In the genomic region with DNA sequence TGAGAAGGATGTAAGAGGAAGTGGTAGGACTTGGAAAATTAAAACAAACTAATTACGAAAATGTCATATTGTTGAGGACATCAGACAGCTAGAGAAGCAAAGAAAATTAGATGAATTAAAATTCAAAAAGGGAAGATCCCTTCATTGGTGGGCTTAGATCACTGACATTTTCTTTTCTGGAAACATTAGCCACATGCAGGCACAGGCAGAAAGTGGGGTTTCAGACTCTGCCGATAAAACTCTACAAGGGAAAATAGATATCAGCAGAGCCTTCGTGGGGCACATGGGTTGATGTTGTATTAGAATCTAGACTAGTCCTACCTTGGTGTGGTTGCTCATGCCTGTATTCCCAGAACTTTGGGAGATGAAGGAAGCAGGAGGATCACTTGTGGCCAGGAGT, we compare ENCODE assay signal across 17 cellular contexts. TPM values are rescaled to one million over a fixed set of nuclear protein-coding genes. Genes with fewer than 3 reads are reported as not detected.
A peak's percentile ranks its signal among the peaks of the same experiment; 100 is the strongest.
DNase-seq lines count a peak whose midpoint lies in the region; ATAC-seq, FAIRE-seq and TF ChIP-seq lines count a peak whose summit lies in the region.
"Had no signal": no experiment of that assay in that cellular context is flagged by ENCODE, and none has a peak within 500 bp of the region (broad histone marks: within the 10 kb centered on the region; RNA-seq: fewer than 3 reads in every experiment).

No MANE protein-coding gene starts in this region.

- RAD21 ChIA-PET in HCT116 (lab: Charles Lee; ENCODE audit: low non-redundant PET in 1 of 2, low total read pairs in 2 of 2, uncharacterized antibody in 2 of 2, unreplicated experiment in 2 of 2), result no interaction called here

- no peaks in the 10 kb centered on the region for H3K79me2 ChIP-seq in HCT116 (ENCODE audit: insufficient read depth, low read length)
- H3K79me2 ChIP-seq in trophoblast cell (ENCODE audit: control insufficient read depth, insufficient read depth, low read length, poor library complexity), result no peaks in the 10 kb centered on the region

- peak overlapping the region; percentile 71 for H3K27ac Mint-ChIP-seq in activated naive CD8-positive, alpha-beta T cell treated with anti-CD3 and anti-CD28 coated beads for 36 hours

- no peak overlapping the region for H2BK5ac ChIP-seq in trophoblast cell (ENCODE audit: low read depth, low read length, poor library complexity)

- H3K4me2 ChIP-seq in HCT116 (ENCODE audit: low read length) (no peak overlapping the region), trophoblast cell (ENCODE audit: low read length) (no peak overlapping the region)
- H3K4me2 ChIP-seq: A549 had no signal

- H3K23ac ChIP-seq in trophoblast cell (ENCODE audit: low read length), result no peak overlapping the region

- peaks cover 3% of the 10 kb centered on the region for H3K27me3 Mint-ChIP-seq in activated naive CD8-positive, alpha-beta T cell treated with anti-CD3 and anti-CD28 coated beads for 36 hours
- H3K27me3 Mint-ChIP-seq: CD4-positive, alpha-beta memory T cell had no signal

- no peaks in the 10 kb centered on the region for H3K36me3 ChIP-seq in HCT116 (ENCODE audit: control insufficient read depth in 1 of 2, insufficient read depth in 2 of 2, low read length in 2 of 2)
- no peaks in the 10 kb centered on the region for H3K36me3 ChIP-seq in trophoblast cell (ENCODE audit: control insufficient read depth in 1 of 2, insufficient read depth in 2 of 2, low read length in 2 of 2)
- H3K36me3 ChIP-seq: BE2C had no signal

- no peak overlapping the region for H3K4ac ChIP-seq in trophoblast cell (ENCODE audit: low read depth, low read length)

- no peaks in the 10 kb centered on the region for H3K9me3 Mint-ChIP-seq in activated naive CD8-positive, alpha-beta T cell treated with anti-CD3 and anti-CD28 coated beads for 36 hours

- H3K79me1 ChIP-seq in trophoblast cell (ENCODE audit: low read length), result no peaks in the 10 kb centered on the region

- FAIRE-seq in GM18507 (lab: Jason Lieb, UNC), result peak; percentile 5
- FAIRE-seq: A549, H1 had no signal

- WGBS in trophoblast cell (ENCODE audit: extremely low coverage, insufficient coverage, insufficient read length), result no CpG with 5 or more reads among the region's 3 CpGs

- CTCF ChIA-PET in HCT116 (lab: Charles Lee), result no interaction called here

- no peaks in the 10 kb centered on the region for H3K36me3 Mint-ChIP-seq in activated naive CD8-positive, alpha-beta T cell treated with anti-CD3 and anti-CD28 coated beads for 36 hours

- H4K91ac ChIP-seq in trophoblast cell (ENCODE audit: low read depth, low read length), result no peak overlapping the region

- ATAC-seq in HCT116, result no peak
- ATAC-seq: A549 had no signal

- no peak overlapping the region for H4K12ac ChIP-seq in trophoblast cell (ENCODE audit: low read depth, low read length)

- POLR2A ChIA-PET in HCT116 (lab: Charles Lee), result no interaction called here

- no peak for TF ChIP-seq POLR2A in HCT116 (IDR thresholded peaks at IDR 0.05; ENCODE audit: borderline replicate concordance, extremely low read depth, insufficient read depth, insufficient read length)

- H3K9ac ChIP-seq in HCT116 (ENCODE audit: low read length) (no peak overlapping the region), trophoblast cell (ENCODE audit: low read length) (no peak overlapping the region)

- no peak for TF ChIP-seq CTCF in HCT116 (IDR thresholded peaks at IDR 0.05 in 2 of 3, conservative IDR thresholded peaks at IDR 0.05 in 1 of 3; ENCODE audit: borderline replicate concordance in 1 of 3, insufficient read depth in 1 of 3, low read depth in 2 of 3, low read length in 2 of 3)

- H3K27me3 ChIP-seq in HCT116 (ENCODE audit: insufficient read depth, low read length) (no peaks in the 10 kb centered on the region), trophoblast cell (ENCODE audit: insufficient read depth, low read length) (no peaks in the 10 kb centered on the region)
- H3K27me3 ChIP-seq: BE2C had no signal

- DNase-seq in GM18507 (ENCODE audit: extremely low spot score, insufficient read length, low read depth) (no peak), HCT116 (ENCODE audit: low read depth, low spot score) (no peak), trophoblast cell (no peak), epidermal melanocyte (ENCODE audit: insufficient read length, low spot score) (no peak), NCI-H1694 (lab: John Stamatoyannopoulos, UW) (no peak), MV-4-11 (lab: John Stamatoyannopoulos, UW) (no peak), NCI-H2196 treated with DMSO at 0.1 percent for 48 hours (lab: John Stamatoyannopoulos, UW; ENCODE audit: unreplicated experiment) (no peak)
- no peak for DNase-seq in activated naive CD8-positive, alpha-beta T cell treated with anti-CD3 and anti-CD28 coated beads for 36 hours
- DNase-seq: BE2C; CD4-positive, alpha-beta memory T cell; DMS79; HCEC 1CT had no signal

- H3K4me3 ChIP-seq in HCT116 (replicated peaks in 1 of 2; ENCODE audit: low read depth in 1 of 2, low read length in 2 of 2), result no peak overlapping the region
- H3K4me3 ChIP-seq in trophoblast cell (ENCODE audit: low read depth, low read length), result no peak overlapping the region
- H3K4me3 ChIP-seq: A549 had no signal

- H4K8ac ChIP-seq in trophoblast cell (ENCODE audit: low read depth, low read length), result no peak overlapping the region

- H3K4me3 Mint-ChIP-seq in activated naive CD8-positive, alpha-beta T cell treated with anti-CD3 and anti-CD28 coated beads for 36 hours, result no peak overlapping the region
- H3K4me3 Mint-ChIP-seq: CD4-positive, alpha-beta memory T cell had no signal

- intact Hi-C loops in HCT116 (cut with micrococcal nuclease), result no loop called here

- H2AK5ac ChIP-seq in trophoblast cell (ENCODE audit: low read length), result peak overlapping the region; percentile 14

- no peak overlapping the region for H3K18ac ChIP-seq in trophoblast cell (ENCODE audit: low read length)

- H2BK12ac ChIP-seq in trophoblast cell (ENCODE audit: low read length), result no peak overlapping the region

- H3K9me3 ChIP-seq in HCT116 (ENCODE audit: control insufficient read depth in 1 of 2, insufficient read depth in 1 of 2, low read depth in 1 of 2, low read length in 2 of 2) (no peaks in the 10 kb centered on the region), trophoblast cell (ENCODE audit: insufficient read depth, low read depth, low read length) (no peaks in the 10 kb centered on the region)
- H3K9me3 ChIP-seq: A549, BE2C had no signal

- no peaks in the 10 kb centered on the region for H4K20me1 ChIP-seq in HCT116 (ENCODE audit: insufficient read depth)

- H3K14ac ChIP-seq in trophoblast cell (ENCODE audit: low read length), result no peak overlapping the region

- no peak for TF ChIP-seq RAD21 in HCT116 (IDR thresholded peaks at IDR 0.05; ENCODE audit: low read depth)

- H3K27ac ChIP-seq in HCT116 (ENCODE audit: low read depth, low read length) (no peak overlapping the region), trophoblast cell (ENCODE audit: low read depth, low read length) (no peak overlapping the region)
- H3K27ac ChIP-seq: A549, C4-2B, HL-60 had no signal

- H3K9me2 ChIP-seq in HCT116 (ENCODE audit: insufficient read depth), result no peaks in the 10 kb centered on the region; the same call in 1 of the 2 replicates

- H2BK120ac ChIP-seq in trophoblast cell (ENCODE audit: insufficient read depth, low read length, poor library complexity), result peak overlapping the region; percentile 18

- peaks cover 55% of the 10 kb centered on the region for H3K4me1 Mint-ChIP-seq in activated naive CD8-positive, alpha-beta T cell treated with anti-CD3 and anti-CD28 coated beads for 36 hours

- BruUV-seq in HCT116 (replicated peaks; lab: Mats Ljungman, UMichigan), result no TSS peak

- H3K4me1 ChIP-seq in HCT116 (ENCODE audit: control insufficient read depth in 1 of 2, insufficient read depth in 2 of 2, low read length in 2 of 2) (peaks cover 17 to 27% of the 10 kb centered on the region in 2 experiments; a peak in 3 of 4 replicates), trophoblast cell (ENCODE audit: control insufficient read depth in 1 of 2, insufficient read depth in 2 of 2, low read length in 2 of 2) (no peaks in the 10 kb centered on the region)

- peak overlapping the region; percentile 20 for H2AFZ ChIP-seq in HCT116 (ENCODE audit: low read depth, low read length, poor library complexity, severe bottlenecking)
- H2AFZ ChIP-seq in trophoblast cell (ENCODE audit: insufficient read depth, low read length, poor library complexity), result no peak overlapping the region

TF ChIP-seq in HCT116, 20 proteins besides CTCF, POLR2A, EP300 and RAD21:
- no peak for TF ChIP-seq EZH2phosphoT487 (IDR thresholded peaks at IDR 0.05; ENCODE audit: borderline replicate concordance)
- no peak for TF ChIP-seq POLR2AphosphoS5 (IDR thresholded peaks at IDR 0.05; ENCODE audit: low read depth, low read length)
- no peak for TF ChIP-seq CBX3 (IDR thresholded peaks at IDR 0.05; ENCODE audit: low read depth)

RNA-seq across cellular contexts. Expression of a gene that starts 12.4 kb away (rescaled TPM):
- total RNA-seq in HCT116 (2021; ENCODE audit: unreplicated experiment), result not detected
- not detected in 2 replicates for polyA plus RNA-seq in HCT116 (2012)
- total RNA-seq in activated naive CD8-positive, alpha-beta T cell treated with anti-CD3 and anti-CD28 coated beads for 36 hours, result 1 to 10 TPM; 8.4 to 9.4 TPM
- polyA plus RNA-seq in trophoblast cell (2013), result 1.3 and 1.7 TPM in 2 replicates
- total RNA-seq: H1 had no signal
- polyA plus RNA-seq: A549, AG04450, H1 had no signal
